In the genomic region with DNA sequence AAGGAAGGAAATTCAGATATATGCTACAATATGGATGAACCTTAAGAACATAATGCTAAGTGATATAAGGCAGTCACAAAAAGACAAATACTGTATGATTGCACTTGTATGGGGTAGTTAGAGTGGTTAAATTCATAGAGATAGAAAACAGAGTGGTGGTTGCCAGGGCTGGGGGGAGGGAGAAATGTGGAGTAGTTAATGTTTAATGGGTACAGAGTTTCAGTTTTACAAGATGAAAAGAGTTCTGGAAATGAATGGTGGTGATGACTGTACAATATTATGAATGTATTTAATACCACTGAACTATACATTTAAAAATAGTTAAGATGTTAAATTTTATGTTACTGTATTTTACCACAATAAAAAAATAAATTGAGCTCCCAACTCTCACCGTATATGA, we compare ENCODE assay signal across 16 cellular contexts.
"Had no signal": no experiment of that assay in that cellular context is flagged by ENCODE, and none has a peak within 500 bp of the region (broad histone marks: within the 10 kb centered on the region; RNA-seq: fewer than 3 reads in every experiment).

No MANE protein-coding gene starts in this region.

- ATAC-seq: left ventricle myocardium superior; naive thymus-derived CD8-positive, alpha-beta T cell had no signal

- H3K36me3 ChIP-seq: neutrophil, right atrium auricular region, suprapubic skin, thyroid gland had no signal

- H3K4me1 ChIP-seq: right atrium auricular region, suprapubic skin, thyroid gland had no signal

- H3K27me3 ChIP-seq: neutrophil, right atrium auricular region, suprapubic skin, thyroid gland had no signal

- H3K9me3 ChIP-seq: neutrophil, right atrium auricular region, suprapubic skin, thyroid gland had no signal

- H3K27ac ChIP-seq: dorsolateral prefrontal cortex, neutrophil, right atrium auricular region, suprapubic skin, thyroid gland had no signal

- H3K4me3 ChIP-seq: dorsolateral prefrontal cortex, right atrium auricular region, smooth muscle cell, suprapubic skin, thyroid gland had no signal

- DNase-seq: cortex of kidney; dorsolateral prefrontal cortex; effector CD8-positive, alpha-beta T cell; foreskin melanocyte; head of caudate nucleus; hypothalamus; left ventricle myocardium superior; mammary epithelial cell; naive thymus-derived CD8-positive, alpha-beta T cell; stimulated activated CD4-positive, alpha-beta T cell treated with anti-CD3 and anti-CD28 coated beads, Interleukin-2, amount 100 ng/mL, for 48 hours; stimulated activated naive CD4-positive, alpha-beta T cell treated with Interleukin-2 at 50 U/mL for 16 hours; thyroid gland had no signal
